8 cellular contexts compared by ENCODE assay signal in genomic region chr6:27188206-27188884, GRCh38. TPM values are rescaled to one million over a fixed set of nuclear protein-coding genes. Genes with fewer than 3 reads are reported as not detected.
DNase-seq lines count a peak whose midpoint lies in the region; ATAC-seq and TF ChIP-seq lines count a peak whose summit lies in the region.

No MANE protein-coding gene starts in this region.

- ATAC-seq in GM19463 (IDR thresholded peaks at IDR 0.05; ENCODE audit: unreplicated experiment) = peak; percentile 79
- ATAC-seq in HG03558 (IDR thresholded peaks at IDR 0.05; ENCODE audit: extremely low read depth, unreplicated experiment) = peak; percentile 62

- H3K27me3 ChIP-seq in adrenal gland = no peaks in the 10 kb centered on the region
- peaks cover 7% of the 10 kb centered on the region for H3K27me3 ChIP-seq in left ventricle myocardium inferior (ENCODE audit: low read depth)
- no peaks in the 10 kb centered on the region for H3K27me3 ChIP-seq in rectal smooth muscle tissue (ENCODE audit: control insufficient read depth, insufficient read depth, low read length)

- DNase-seq in DMS 273 treated with DMSO at 0.1 percent for 48 hours (lab: John Stamatoyannopoulos, UW) = peak; percentile 42
- DNase-seq in RWPE1 (ENCODE audit: low spot score) = peak; percentile 70
- DNase-seq in adrenal gland = peak; percentile 54 to 73 (median 66)
- DNase-seq in left ventricle myocardium inferior = peak; percentile 28
- no peak for DNase-seq in KBM-7

- CTCF ChIA-PET in RWPE1 (lab: Yijun Ruan, JAX) = interaction anchor here (0.5 to 1.7 kb wide), 5 partner anchors 10 to 708 kb away, joined by 3 to 6 read pairs (median 3); no protein-coding TSS in a partner anchor

- peak overlapping the region; percentile 22 to 87 (median 57) for H3K4me3 ChIP-seq in adrenal gland
- H3K4me3 ChIP-seq in left ventricle myocardium inferior = peak overlapping the region; percentile 70
- H3K4me3 ChIP-seq in rectal smooth muscle tissue (ENCODE audit: low read length) = peak overlapping the region; percentile 63

- H3K9me3 ChIP-seq in adrenal gland (replicated peaks in 1 of 3) (no peaks in the 10 kb centered on the region), left ventricle myocardium inferior (replicated peaks) (no peaks in the 10 kb centered on the region)

- H3K36me3 ChIP-seq in adrenal gland (replicated peaks in 1 of 2) (no peaks in the 10 kb centered on the region), left ventricle myocardium inferior (no peaks in the 10 kb centered on the region), rectal smooth muscle tissue (ENCODE audit: control insufficient read depth, insufficient read depth, low read length) (no peaks in the 10 kb centered on the region)

- in situ Hi-C loops in KBM-7 (cut with MboI; ENCODE audit: low pct_unique_long_range_greater_than_20kb, low sequenced_read_pairs) = no loop called here

- TF ChIP-seq CTCF in RWPE1 (conservative IDR thresholded peaks at IDR 0.05; ENCODE audit: low read depth) = no peak
- no peak for TF ChIP-seq CTCF in adrenal gland (IDR thresholded peaks at IDR 0.05)
- no peak for TF ChIP-seq CTCF in left ventricle myocardium inferior (IDR thresholded peaks at IDR 0.05; ENCODE audit: borderline replicate concordance)

- peak overlapping the region; percentile 90 for H3K27ac ChIP-seq in RWPE1
- H3K27ac ChIP-seq in adrenal gland = peak overlapping the region; percentile 74 to 88 (median 77)
- peak overlapping the region; percentile 66 for H3K27ac ChIP-seq in left ventricle myocardium inferior (replicated peaks)
- H3K27ac ChIP-seq in rectal smooth muscle tissue (ENCODE audit: low read depth, low read length) = no peak overlapping the region

- no peaks in the 10 kb centered on the region for H3K4me1 ChIP-seq in adrenal gland (replicated peaks in 1 of 2)
- peaks cover 7% of the 10 kb centered on the region for H3K4me1 ChIP-seq in left ventricle myocardium inferior
- no peaks in the 10 kb centered on the region for H3K4me1 ChIP-seq in rectal smooth muscle tissue (ENCODE audit: control insufficient read depth, insufficient read depth, low read length)

- H3K9ac ChIP-seq in rectal smooth muscle tissue (ENCODE audit: low read length) = no peak overlapping the region

- WGBS in adrenal gland, 4 donors = 0 to 1% (median 0%) methylated on average over 22 to 25 of the region's 25 CpGs

- POLR2A ChIA-PET in RWPE1 (lab: Yijun Ruan, JAX; ENCODE audit: low non-redundant PET) = interaction anchor here (0.6 kb wide), 2 partner anchors 346 to 456 kb away, joined by 3 to 4 read pairs; no protein-coding TSS in a partner anchor

- peak in 1 of 2 donors; percentile 69 for TF ChIP-seq POLR2A in adrenal gland (IDR thresholded peaks at IDR 0.05)

- intact Hi-C loops in adrenal gland (cut with DNase I) = loop anchor here (10.0 kb wide), 1 partner anchor 706 kb away; a partner anchor contains a TSS
- intact Hi-C loops in left ventricle myocardium inferior (cut with micrococcal nuclease) = loop anchor here (10.0 kb wide), 1 partner anchor 706 kb away; a partner anchor contains a TSS

RNA-seq across cellular contexts. Expression of gene PRSS16, which starts 59.2 kb away (rescaled TPM):
- total RNA-seq in adrenal gland = 1 to 10 TPM in 4 of 8 donors, under 1 TPM in 2, not detected in 2; 0.63 to 3.5 (median 2.3) TPM
- polyA plus RNA-seq in adrenal gland = 1 to 10 TPM in 2 of 3 donors, under 1 TPM in 1; 0.80 to 1.3 (median 1.1) TPM
- 0.49 TPM for total RNA-seq in left ventricle myocardium inferior
